35 cellular contexts compared by ENCODE assay signal in genomic region chr7:41655470-41655869, GRCh38. TPM values are rescaled to one million over a fixed set of nuclear protein-coding genes. Genes with fewer than 3 reads are reported as not detected.
"Had no signal": no experiment of that assay in that cellular context is flagged by ENCODE, and none has a peak within 500 bp of the region (broad histone marks: within the 10 kb centered on the region; RNA-seq: fewer than 3 reads in every experiment).

No MANE protein-coding gene starts in this region.

- H3K27ac Mint-ChIP-seq: activated CD4-positive, alpha-beta memory T cell treated with anti-CD3 and anti-CD28 coated beads, Interleukin-2, amount 10 ng/mL, durations not matched to agents 7 days and 5 days; activated CD4-positive, alpha-beta T cell treated with anti-CD3 and anti-CD28 coated beads, Interleukin-2, amount 10 ng/mL, durations not matched to agents 7 days and 5 days; activated T-cell treated with anti-CD3 and anti-CD28 coated beads, Interleukin-2, amount 50 U/mL, for 24 hours; natural killer cell; stimulated activated memory B cell treated with anti-CD40 and anti-IgM and Interleukin-4, amounts not matched to agents 10 μg/mL and 1 μg/mL and 100 μg/mL, for 72 hours; stimulated activated naive CD8-positive, alpha-beta T cell treated with anti-CD3 and anti-CD28 coated beads, Interleukin-15, amount 100 ng/mL, for 72 hours had no signal

- H3K4me1 ChIP-seq: gastrocnemius medialis, prostate gland, thyroid gland, upper lobe of left lung, vagina had no signal

- H3K9me3 Mint-ChIP-seq: activated CD4-positive, alpha-beta memory T cell treated with anti-CD3 and anti-CD28 coated beads, Interleukin-2, amount 10 ng/mL, durations not matched to agents 7 days and 5 days; activated CD4-positive, alpha-beta T cell treated with anti-CD3 and anti-CD28 coated beads, Interleukin-2, amount 10 ng/mL, durations not matched to agents 7 days and 5 days; activated T-cell treated with anti-CD3 and anti-CD28 coated beads, Interleukin-2, amount 50 U/mL, for 24 hours; stimulated activated memory B cell treated with anti-CD40 and anti-IgM and Interleukin-4, amounts not matched to agents 10 μg/mL and 1 μg/mL and 100 μg/mL, for 72 hours had no signal

- FAIRE-seq: bronchial epithelial cell, colon, endometrium had no signal

- H3K9me3 ChIP-seq: gastrocnemius medialis, neutrophil, ovary, prostate gland, thyroid gland, upper lobe of left lung, vagina had no signal

- H3K4me2 ChIP-seq: smooth muscle cell had no signal

- H3K27me3 Mint-ChIP-seq: activated CD4-positive, alpha-beta memory T cell treated with anti-CD3 and anti-CD28 coated beads, Interleukin-2, amount 10 ng/mL, durations not matched to agents 7 days and 5 days; activated T-cell treated with anti-CD3 and anti-CD28 coated beads, Interleukin-2, amount 50 U/mL, for 24 hours; central memory CD8-positive, alpha-beta T cell; stimulated activated naive CD8-positive, alpha-beta T cell treated with anti-CD3 and anti-CD28 coated beads, Interleukin-15, amount 100 ng/mL, for 72 hours had no signal

- H3K4me1 Mint-ChIP-seq: activated CD4-positive, alpha-beta memory T cell treated with anti-CD3 and anti-CD28 coated beads, Interleukin-2, amount 10 ng/mL, durations not matched to agents 7 days and 5 days; activated CD4-positive, alpha-beta T cell treated with anti-CD3 and anti-CD28 coated beads, Interleukin-2, amount 10 ng/mL, durations not matched to agents 7 days and 5 days; central memory CD8-positive, alpha-beta T cell; natural killer cell; stimulated activated memory B cell treated with anti-CD40 and anti-IgM and Interleukin-4, amounts not matched to agents 10 μg/mL and 1 μg/mL and 100 μg/mL, for 72 hours; stimulated activated naive CD8-positive, alpha-beta T cell treated with anti-CD3 and anti-CD28 coated beads, Interleukin-15, amount 100 ng/mL, for 72 hours had no signal

- H3K36me3 Mint-ChIP-seq: natural killer cell; stimulated activated memory B cell treated with anti-CD40 and anti-IgM and Interleukin-4, amounts not matched to agents 10 μg/mL and 1 μg/mL and 100 μg/mL, for 72 hours had no signal

- DNase-seq: activated CD4-positive, alpha-beta memory T cell treated with anti-CD3 and anti-CD28 coated beads, Interleukin-2, amount 10 ng/mL, durations not matched to agents 7 days and 5 days; activated CD4-positive, alpha-beta T cell treated with anti-CD3 and anti-CD28 coated beads for 1 hour; activated CD4-positive, alpha-beta T cell treated with anti-CD3 and anti-CD28 coated beads, Interleukin-2, amount 10 ng/mL, durations not matched to agents 7 days and 5 days; activated CD8-positive, alpha-beta memory T cell treated with anti-CD3 and anti-CD28 coated beads, Interleukin-2, amount 50 U/mL, for 48 hours; activated gamma-delta T cell; activated naive CD4-positive, alpha-beta T cell treated with anti-CD3 and anti-CD28 coated beads, Interleukin-2, amount 50 U/mL, for 16 hours; activated T-cell treated with anti-CD3 and anti-CD28 coated beads, Interleukin-2, amount 50 U/mL, for 24 hours; amygdala; dermis blood vessel endothelial cell; effector CD4-positive, alpha-beta T cell; gastrocnemius medialis; glutamatergic neuron; islet precursor cell; left cardiac atrium; mesenchymal stem cell; natural killer cell; ovary; retina; stimulated activated CD4-positive, alpha-beta T cell treated with anti-CD3 and anti-CD28 coated beads, Interleukin-1b, Interleukin-23, amount 100 ng/mL, for 48 hours; stimulated activated CD4-positive, alpha-beta T cell treated with anti-CD3 and anti-CD28 coated beads, Interleukin-4, amount 100 ng/mL, for 4 hours; stimulated activated CD8-positive, alpha-beta memory T cell treated with anti-CD3 and anti-CD28 coated beads, Interleukin-4, amount 100 ng/mL, for 48 hours; stimulated activated naive CD8-positive, alpha-beta T cell treated with anti-CD3 and anti-CD28 coated beads, Interleukin-15, amount 100 ng/mL, for 72 hours; substantia nigra; T-helper 2 cell; thyroid gland; upper lobe of left lung had no signal

- H3K27ac ChIP-seq: gastrocnemius medialis, neutrophil, ovary, prostate gland, thyroid gland, upper lobe of left lung, vagina had no signal

- ATAC-seq: gastrocnemius medialis; natural killer cell; stimulated activated memory B cell treated with anti-CD40 and anti-IgM and Interleukin-4, amounts not matched to agents 10 μg/mL and 1 μg/mL and 100 μg/mL, for 72 hours; stimulated activated naive CD8-positive, alpha-beta T cell treated with anti-CD3 and anti-CD28 coated beads, Interleukin-15, amount 100 ng/mL, for 72 hours had no signal

- H3K27me3 ChIP-seq: gastrocnemius medialis, neutrophil, ovary, thyroid gland, upper lobe of left lung, vagina had no signal

- H3K4me3 ChIP-seq: gastrocnemius medialis, ovary, prostate gland, smooth muscle cell, thyroid gland, upper lobe of left lung, vagina had no signal

- H3K36me3 ChIP-seq: gastrocnemius medialis, neutrophil, ovary, prostate gland, thyroid gland, upper lobe of left lung, vagina had no signal

- H3K4me3 Mint-ChIP-seq: activated CD4-positive, alpha-beta memory T cell treated with anti-CD3 and anti-CD28 coated beads, Interleukin-2, amount 10 ng/mL, durations not matched to agents 7 days and 5 days; activated CD4-positive, alpha-beta T cell treated with anti-CD3 and anti-CD28 coated beads, Interleukin-2, amount 10 ng/mL, durations not matched to agents 7 days and 5 days; activated T-cell treated with anti-CD3 and anti-CD28 coated beads, Interleukin-2, amount 50 U/mL, for 24 hours; central memory CD8-positive, alpha-beta T cell; natural killer cell; stimulated activated memory B cell treated with anti-CD40 and anti-IgM and Interleukin-4, amounts not matched to agents 10 μg/mL and 1 μg/mL and 100 μg/mL, for 72 hours; stimulated activated naive CD8-positive, alpha-beta T cell treated with anti-CD3 and anti-CD28 coated beads, Interleukin-15, amount 100 ng/mL, for 72 hours had no signal

RNA-seq across cellular contexts. Expression of gene INHBA, which starts 47.4 kb away (rescaled TPM):
- total RNA-seq: activated CD4-positive, alpha-beta memory T cell treated with anti-CD3 and anti-CD28 coated beads, Interleukin-2, amount 10 ng/mL, durations not matched to agents 7 days and 5 days; activated CD4-positive, alpha-beta T cell treated with anti-CD3 and anti-CD28 coated beads, Interleukin-2, amount 10 ng/mL, durations not matched to agents 7 days and 5 days had no signal
